In genomic region chr16:933581-933980, GRCh38 we compare ENCODE assay signal across 24 cellular contexts. TPM values are rescaled to one million over a fixed set of nuclear protein-coding genes. Genes with fewer than 3 reads are reported as not detected.
A peak's percentile ranks its signal among the peaks of the same experiment; 100 is the strongest.
DNase-seq lines count a peak whose midpoint lies in the region; ATAC-seq, FAIRE-seq and TF ChIP-seq lines count a peak whose summit lies in the region.
"Had no signal": no experiment of that assay in that cellular context is flagged by ENCODE, and none has a peak within 500 bp of the region (broad histone marks: within the 10 kb centered on the region; RNA-seq: fewer than 3 reads in every experiment).

No MANE protein-coding gene starts in this region.

- no peak overlapping the region for H2BK15ac ChIP-seq in neuronal stem cell (ENCODE audit: low read length)

- intact Hi-C loops in natural killer cell (cut with micrococcal nuclease), result no loop called here
- intact Hi-C loops in kidney (cut with DNase I), result no loop called here
- intact Hi-C loops in aorta (cut with DNase I), result no loop called here

- H3K36me3 ChIP-seq in kidney (ENCODE audit: control insufficient read depth in 1 of 2, insufficient read depth in 2 of 2, low read length in 2 of 2), result no peaks in the 10 kb centered on the region
- H3K36me3 ChIP-seq in neuronal stem cell (replicated peaks in 1 of 2; ENCODE audit: control insufficient read depth in 2 of 2, insufficient read depth in 2 of 2, low read length in 2 of 2), result peaks cover 2 to 3% of the 10 kb centered on the region in 2 donors
- peaks cover 0 to 5% of the 10 kb centered on the region in 2 donors for H3K36me3 ChIP-seq in aorta (ENCODE audit: control insufficient read depth in 1 of 2, insufficient read depth in 2 of 2, low read length in 1 of 2)

- no peak overlapping the region for H3K4me3 ChIP-seq in kidney (ENCODE audit: low read length in 2 of 2)
- H3K4me3 ChIP-seq in neuronal stem cell (ENCODE audit: low read length in 2 of 2), result peak overlapping the region in 1 of 2 donors; percentile 14
- H3K4me3 ChIP-seq in aorta (ENCODE audit: low read length in 2 of 2), result no peak overlapping the region
- H3K4me3 ChIP-seq: A549; BLaER1 treated with 17β-estradiol and CSF1 and Interleukin-3, amounts not matched to agents 10 nM and 100 nM had no signal

- H3K27me3 ChIP-seq in neuronal stem cell (ENCODE audit: control insufficient read depth in 3 of 3, insufficient read depth in 3 of 3, low read depth in 1 of 3, low read length in 3 of 3) (peaks cover 0 to 2% (median 0%) of the 10 kb centered on the region in 3 experiments), aorta (ENCODE audit: control insufficient read depth in 1 of 2, insufficient read depth in 2 of 2, low read length in 1 of 2) (no peaks in the 10 kb centered on the region)
- H3K27me3 ChIP-seq: BLaER1 treated with 17β-estradiol and CSF1 and Interleukin-3, amounts not matched to agents 10 nM and 100 nM had no signal

- no peak overlapping the region for H4K8ac ChIP-seq in neuronal stem cell (ENCODE audit: low read depth, low read length)

- no peak for FAIRE-seq in kidney (lab: Jason Lieb, UNC)
- FAIRE-seq in urothelium cell line (lab: Jason Lieb, UNC), result no peak
- FAIRE-seq: A549, D721Med, G401.6, GM12891, GM19239 had no signal

- peak overlapping the region; percentile 21 for H2AK5ac ChIP-seq in neuronal stem cell (ENCODE audit: low read depth, low read length)

- peak overlapping the region; percentile 73 for H2BK12ac ChIP-seq in neuronal stem cell (ENCODE audit: low read length)

- no peak overlapping the region for H4K91ac ChIP-seq in neuronal stem cell (ENCODE audit: low read depth, low read length, poor library complexity)

- peak; percentile 49 for DNase-seq in natural killer cell treated with Interleukin-12 subunit alpha and Interleukin-12 subunit beta and Interleukin-15 and Interleukin-18, amount 100 ng/mL, for 72 hours (ENCODE audit: low spot score)
- DNase-seq in natural killer cell, result no peak
- peak; percentile 59 for DNase-seq in kidney
- DNase-seq in neuronal stem cell (ENCODE audit: low spot score), result no peak
- DNase-seq in aorta, result peak; percentile 42 to 60
- no peak for DNase-seq in activated naive CD8-positive, alpha-beta T cell treated with anti-CD3 and anti-CD28 coated beads for 36 hours
- no peak for DNase-seq in urothelium cell line (ENCODE audit: low spot score)
- no peak for DNase-seq in MV-4-11 (lab: John Stamatoyannopoulos, UW)
- DNase-seq: AML-193; Caco-2; Calu3; CD4-positive, alpha-beta T cell; CD8-positive, alpha-beta T cell; DMS79 treated with DMSO at 0.1 percent for 48 hours; GF-D8 had no signal

- H3K9me3 Mint-ChIP-seq in natural killer cell treated with Interleukin-12 subunit alpha and Interleukin-12 subunit beta and Interleukin-15 and Interleukin-18, amount 100 ng/mL, for 72 hours, result no peaks in the 10 kb centered on the region
- no peaks in the 10 kb centered on the region for H3K9me3 Mint-ChIP-seq in natural killer cell
- H3K9me3 Mint-ChIP-seq in activated naive CD8-positive, alpha-beta T cell treated with anti-CD3 and anti-CD28 coated beads for 36 hours, result no peaks in the 10 kb centered on the region
- H3K9me3 Mint-ChIP-seq: CD4-positive, alpha-beta T cell; CD8-positive, alpha-beta T cell had no signal

- H3K36me3 Mint-ChIP-seq in natural killer cell treated with Interleukin-12 subunit alpha and Interleukin-12 subunit beta and Interleukin-15 and Interleukin-18, amount 100 ng/mL, for 72 hours, result no peaks in the 10 kb centered on the region
- H3K36me3 Mint-ChIP-seq in natural killer cell, result no peaks in the 10 kb centered on the region
- H3K36me3 Mint-ChIP-seq in activated naive CD8-positive, alpha-beta T cell treated with anti-CD3 and anti-CD28 coated beads for 36 hours, result no peaks in the 10 kb centered on the region

- no peak overlapping the region for H3K27ac Mint-ChIP-seq in natural killer cell treated with Interleukin-12 subunit alpha and Interleukin-12 subunit beta and Interleukin-15 and Interleukin-18, amount 100 ng/mL, for 72 hours
- no peak overlapping the region for H3K27ac Mint-ChIP-seq in natural killer cell
- H3K27ac Mint-ChIP-seq in activated naive CD8-positive, alpha-beta T cell treated with anti-CD3 and anti-CD28 coated beads for 36 hours, result no peak overlapping the region
- H3K27ac Mint-ChIP-seq: B cell; CD4-positive, alpha-beta T cell; CD8-positive, alpha-beta T cell had no signal

- no peak for ATAC-seq in natural killer cell treated with Interleukin-12 subunit alpha and Interleukin-12 subunit beta and Interleukin-15 and Interleukin-18, amount 100 ng/mL, for 72 hours
- ATAC-seq in natural killer cell (no peak), aorta (ENCODE audit: low FRiP score) (no peak)
- ATAC-seq: A549; CD8-positive, alpha-beta T cell had no signal

- peak overlapping the region; percentile 80 for H3K23ac ChIP-seq in neuronal stem cell (ENCODE audit: low read depth, low read length, poor library complexity)

- no peak overlapping the region for H3K4me2 ChIP-seq in neuronal stem cell (ENCODE audit: insufficient read depth, low read length, poor library complexity, severe bottlenecking)
- H3K4me2 ChIP-seq: A549; BLaER1 treated with 17β-estradiol and CSF1 and Interleukin-3, amounts not matched to agents 10 nM and 100 nM had no signal

- no peak for TF ChIP-seq CTCF in natural killer cell (IDR thresholded peaks at IDR 0.05)
- TF ChIP-seq CTCF in kidney (IDR thresholded peaks at IDR 0.05; ENCODE audit: borderline replicate concordance, extremely low read depth, insufficient read depth), result no peak

- no peak overlapping the region for H2BK120ac ChIP-seq in neuronal stem cell (ENCODE audit: low read depth, low read length)

- H3K4ac ChIP-seq in neuronal stem cell (ENCODE audit: low read length), result no peak overlapping the region

- H3K27ac ChIP-seq in kidney (ENCODE audit: low read depth in 2 of 2, low read length in 2 of 2) (peak overlapping the region; percentile 43 to 55), neuronal stem cell (replicated peaks; ENCODE audit: low read length) (no peak overlapping the region), aorta (ENCODE audit: low read depth in 1 of 2, low read length in 2 of 2) (no peak overlapping the region)
- H3K27ac ChIP-seq: 22Rv1; A549; BLaER1 treated with 17β-estradiol and CSF1 and Interleukin-3, amounts not matched to agents 10 nM and 100 nM; C4-2B had no signal

- peak overlapping the region; percentile 85 for H3K18ac ChIP-seq in neuronal stem cell (ENCODE audit: low read length)

- H3K9me3 ChIP-seq in kidney (ENCODE audit: control insufficient read depth in 1 of 2, low read length in 2 of 2) (no peaks in the 10 kb centered on the region), neuronal stem cell (replicated peaks in 1 of 2; ENCODE audit: control insufficient read depth in 2 of 2, insufficient read depth in 1 of 2, low read depth in 1 of 2, low read length in 2 of 2) (no peaks in the 10 kb centered on the region), aorta (ENCODE audit: control insufficient read depth, low read length) (no peaks in the 10 kb centered on the region)
- H3K9me3 ChIP-seq: A549; BLaER1 treated with 17β-estradiol and CSF1 and Interleukin-3, amounts not matched to agents 10 nM and 100 nM; Caco-2 had no signal

- peak overlapping the region; percentile 56 for H3K14ac ChIP-seq in neuronal stem cell (ENCODE audit: low read length)

- no peaks in the 10 kb centered on the region for H3K4me1 Mint-ChIP-seq in natural killer cell treated with Interleukin-12 subunit alpha and Interleukin-12 subunit beta and Interleukin-15 and Interleukin-18, amount 100 ng/mL, for 72 hours (ENCODE audit: low read depth in 2 of 2)
- no peaks in the 10 kb centered on the region for H3K4me1 Mint-ChIP-seq in natural killer cell
- peaks cover 7% of the 10 kb centered on the region for H3K4me1 Mint-ChIP-seq in activated naive CD8-positive, alpha-beta T cell treated with anti-CD3 and anti-CD28 coated beads for 36 hours
- H3K4me1 Mint-ChIP-seq: B cell had no signal

- WGBS in neuronal stem cell (ENCODE audit: extremely low coverage in 2 of 2, insufficient read length in 2 of 2, insufficient replicate concordance in 1 of 2), 2 donors, result no CpG with 5 or more reads among the region's 15 CpGs
- WGBS in aorta, 2 donors, result 91 to 92% methylated on average over 15 of the region's 15 CpGs

- H3K4me1 ChIP-seq in kidney (ENCODE audit: control insufficient read depth in 1 of 2, insufficient read depth in 1 of 2, low read depth in 1 of 2, low read length in 2 of 2) (peaks cover 0 to 6% of the 10 kb centered on the region in 2 donors), neuronal stem cell (ENCODE audit: control insufficient read depth in 2 of 2, insufficient read depth in 1 of 2, low read depth in 1 of 2, low read length in 2 of 2) (peaks cover 5 to 7% of the 10 kb centered on the region in 2 donors), aorta (ENCODE audit: control insufficient read depth in 1 of 2, insufficient read depth in 2 of 2, low read length in 2 of 2) (no peaks in the 10 kb centered on the region)
- H3K4me1 ChIP-seq: A549, Caco-2 had no signal

- no peaks in the 10 kb centered on the region for H3K27me3 Mint-ChIP-seq in natural killer cell treated with Interleukin-12 subunit alpha and Interleukin-12 subunit beta and Interleukin-15 and Interleukin-18, amount 100 ng/mL, for 72 hours
- no peaks in the 10 kb centered on the region for H3K27me3 Mint-ChIP-seq in natural killer cell (ENCODE audit: low read depth in 2 of 2)
- no peaks in the 10 kb centered on the region for H3K27me3 Mint-ChIP-seq in activated naive CD8-positive, alpha-beta T cell treated with anti-CD3 and anti-CD28 coated beads for 36 hours
- H3K27me3 Mint-ChIP-seq: B cell; CD4-positive, alpha-beta T cell had no signal

- peak overlapping the region; percentile 39 for H2BK5ac ChIP-seq in neuronal stem cell (ENCODE audit: low read length)

- H3K4me3 Mint-ChIP-seq in natural killer cell treated with Interleukin-12 subunit alpha and Interleukin-12 subunit beta and Interleukin-15 and Interleukin-18, amount 100 ng/mL, for 72 hours, result no peak overlapping the region
- no peak overlapping the region for H3K4me3 Mint-ChIP-seq in natural killer cell
- no peak overlapping the region for H3K4me3 Mint-ChIP-seq in activated naive CD8-positive, alpha-beta T cell treated with anti-CD3 and anti-CD28 coated beads for 36 hours
- H3K4me3 Mint-ChIP-seq: B cell; CD4-positive, alpha-beta T cell; CD8-positive, alpha-beta T cell had no signal

- peaks cover 2% of the 10 kb centered on the region for H3K79me1 ChIP-seq in neuronal stem cell (ENCODE audit: low read depth, low read length)

- no peak overlapping the region for H2AFZ ChIP-seq in neuronal stem cell (ENCODE audit: low read length)

- H3K9ac ChIP-seq in kidney (ENCODE audit: low read length in 2 of 2) (no peak overlapping the region), neuronal stem cell (ENCODE audit: low read depth, low read length, poor library complexity) (no peak overlapping the region)
- H3K9ac ChIP-seq: BLaER1 treated with 17β-estradiol and CSF1 and Interleukin-3, amounts not matched to agents 10 nM and 100 nM had no signal

RNA-seq across cellular contexts. Expression of gene LMF1, which starts 37.2 kb away (rescaled TPM):
- 10 to 100 TPM; 17.1 to 21.0 TPM for total RNA-seq in natural killer cell treated with Interleukin-12 subunit alpha and Interleukin-12 subunit beta and Interleukin-15 and Interleukin-18, amount 100 ng/mL, for 72 hours
- total RNA-seq in natural killer cell, result 10 to 100 TPM; 28.2 to 42.2 (median 41.2) TPM
- total RNA-seq in kidney, result 28.6 TPM
- polyA plus RNA-seq in kidney (ENCODE audit: insufficient read depth, low read depth, low replicate concordance), result 15.4 TPM
- polyA plus RNA-seq in neuronal stem cell (2013, experiment 1 of 2), result 6.9 TPM
- 6.7 TPM for polyA plus RNA-seq in neuronal stem cell (2013, experiment 2 of 2)
- total RNA-seq in aorta, result 10 to 100 TPM; 18.2 to 38.4 TPM
- 10 to 100 TPM in 1 of 2 donors, 1 to 10 TPM in 1; 8.8 to 75.0 TPM for polyA plus RNA-seq in aorta
- 1 to 10 TPM; 7.0 to 8.1 TPM for total RNA-seq in activated naive CD8-positive, alpha-beta T cell treated with anti-CD3 and anti-CD28 coated beads for 36 hours

RNA-seq across cellular contexts. Expression of gene SOX8, which starts 48.0 kb away (rescaled TPM):
- total RNA-seq in natural killer cell treated with Interleukin-12 subunit alpha and Interleukin-12 subunit beta and Interleukin-15 and Interleukin-18, amount 100 ng/mL, for 72 hours, result under 1 TPM in 1 of 2 donors, not detected in 1; 0.20 TPM
- total RNA-seq in natural killer cell, result not detected
- 1.0 TPM for total RNA-seq in kidney
- 0.17 TPM for polyA plus RNA-seq in kidney (ENCODE audit: insufficient read depth, low read depth, low replicate concordance)
- polyA plus RNA-seq in neuronal stem cell (2013, experiment 1 of 2), result 5.1 TPM
- 5.2 TPM for polyA plus RNA-seq in neuronal stem cell (2013, experiment 2 of 2)
- total RNA-seq in aorta, result 1 to 10 TPM; 2.2 to 7.0 TPM
- polyA plus RNA-seq in aorta, result 1 to 10 TPM; 1.0 to 5.7 TPM
- under 1 TPM; 0.42 to 0.58 TPM for total RNA-seq in activated naive CD8-positive, alpha-beta T cell treated with anti-CD3 and anti-CD28 coated beads for 36 hours

Comparison
In these comparisons a context has a peak if more than half of its experiments do, and no peak if none do; other contexts are left out.
1. DNase-seq: peak in natural killer cell treated with Interleukin-12 subunit alpha and Interleukin-12 subunit beta and Interleukin-15 and Interleukin-18, amount 100 ng/mL, for 72 hours (single experiment), kidney (single experiment) and aorta (2 of 2); none in natural killer cell (single experiment), neuronal stem cell (single experiment), activated naive CD8-positive, alpha-beta T cell treated with anti-CD3 and anti-CD28 coated beads for 36 hours (single experiment), urothelium cell line (single experiment) and MV-4-11 (single experiment).
2. H3K27ac ChIP-seq: peak in kidney (2 of 2); none in neuronal stem cell (single experiment) and aorta (0 of 2).